ENCODE assay signal across 8 cellular contexts in genomic region chr1:12230549-12231275, GRCh38. TPM values are rescaled to one million over a fixed set of nuclear protein-coding genes. Genes with fewer than 3 reads are reported as not detected.
DNase-seq lines count a peak whose midpoint lies in the region; ATAC-seq and TF ChIP-seq lines count a peak whose summit lies in the region.

No MANE protein-coding gene starts in this region.

- intact Hi-C loops in PC-3 (cut with micrococcal nuclease) (no loop called here), stomach (cut with DNase I; ENCODE audit: low total_unique reads) (no loop called here)

- no TSS peak for BruUV-seq in PC-3 (replicated peaks; lab: Mats Ljungman, UMichigan)

- peak overlapping the region; percentile 51 for H3K27ac Mint-ChIP-seq in chondrocyte (ENCODE audit: unreplicated experiment)

- H3K9me2 ChIP-seq in PC-3 (replicated peaks; ENCODE audit: low read length) = no peaks in the 10 kb centered on the region

- no peaks in the 10 kb centered on the region for H3K9me3 ChIP-seq in PC-3 (ENCODE audit: low read length)
- H3K9me3 ChIP-seq in stomach = no peaks in the 10 kb centered on the region

- H3K4me3 Mint-ChIP-seq in chondrocyte (ENCODE audit: unreplicated experiment) = peak overlapping the region; percentile 75

- peaks cover 10% of the 10 kb centered on the region for H3K4me1 Mint-ChIP-seq in chondrocyte (ENCODE audit: low read depth)

- H3K27ac ChIP-seq in PC-3 (ENCODE audit: low read length) (peak overlapping the region; percentile 15; the same call in 1 of the 2 replicates), stomach (peak overlapping the region; percentile 78 to 95 (median 94))

- ATAC-seq in GM21390 (IDR thresholded peaks at IDR 0.05; ENCODE audit: unreplicated experiment) (peak; percentile 29), PC-3 (peak; percentile 58), left lobe of liver (peak; percentile 82), HG02610 (IDR thresholded peaks at IDR 0.05; ENCODE audit: unreplicated experiment) (no peak)

- H3K4me2 ChIP-seq in PC-3 (ENCODE audit: low read length) = peak overlapping the region; percentile 98

- H3K9me3 Mint-ChIP-seq in chondrocyte (ENCODE audit: low read depth) = no peaks in the 10 kb centered on the region

- no peaks in the 10 kb centered on the region for H3K36me3 Mint-ChIP-seq in chondrocyte (ENCODE audit: low read depth)

- no peaks in the 10 kb centered on the region for H4K20me1 ChIP-seq in PC-3 (ENCODE audit: low read length)

- 0 to 1% (median 0%) methylated on average over 16 to 36 of the region's 36 CpGs for WGBS in stomach, 5 donors

- CTCF ChIA-PET in BJ (lab: Yijun Ruan, JAX) = interaction anchor here (0.6 to 1.9 kb wide), 7 partner anchors 9 to 428 kb away, joined by 3 to 5 read pairs (median 3); no protein-coding TSS in a partner anchor
- CTCF ChIA-PET in PC-3 (lab: Charles Lee) = interaction anchor here (0.7 kb wide), 1 partner anchor 211 kb away, joined by 3 read pairs; the partner anchor contains the start of gene MIIP

- TF ChIP-seq CTCF in BJ (IDR thresholded peaks at IDR 0.05; ENCODE audit: insufficient read depth, low read depth, low read length) (no peak), PC-3 (conservative IDR thresholded peaks at IDR 0.05; ENCODE audit: low read depth, low read length) (no peak), chondrocyte (IDR thresholded peaks at IDR 0.05) (no peak), stomach (IDR thresholded peaks at IDR 0.05) (no peak)

- H3K4me1 ChIP-seq in PC-3 (ENCODE audit: insufficient read depth, low read length) (peaks cover 18% of the 10 kb centered on the region), stomach (peaks cover 14 to 39% (median 32%) of the 10 kb centered on the region in 4 donors)

- no peak for DNase-seq in BJ (ENCODE audit: low read depth)
- peak; percentile 18 for DNase-seq in PC-3
- DNase-seq in chondrocyte (ENCODE audit: low spot score) = no peak
- DNase-seq in left lobe of liver (ENCODE audit: low spot score) = peak; percentile 89
- peak; percentile 64 for DNase-seq in stomach
- DNase-seq in activated gamma-delta T cell treated with Interleukin-2 at 50 U/mL for 16 hours = no peak

- peak overlapping the region; percentile 91 for H3K9ac ChIP-seq in PC-3 (ENCODE audit: low read length)

- no peaks in the 10 kb centered on the region for H3K27me3 ChIP-seq in BJ (ENCODE audit: control insufficient read depth, insufficient read depth, low read length)
- no peaks in the 10 kb centered on the region for H3K27me3 ChIP-seq in PC-3 (ENCODE audit: low read length)
- no peaks in the 10 kb centered on the region for H3K27me3 ChIP-seq in stomach

- H3K4me3 ChIP-seq in BJ (ENCODE audit: low read depth, low read length) (peak overlapping the region; percentile 98), PC-3 (ENCODE audit: low read length) (peak overlapping the region; percentile 100), stomach (peak overlapping the region; percentile 82 to 99 (median 96))

- H3K36me3 ChIP-seq in BJ (ENCODE audit: control insufficient read depth, insufficient read depth, low read length) = peaks cover 4% of the 10 kb centered on the region; the same call in 1 of the 2 replicates
- peaks cover 6% of the 10 kb centered on the region; the same call in 1 of the 2 replicates for H3K36me3 ChIP-seq in PC-3 (ENCODE audit: low read depth, low read length)
- peaks cover 0 to 17% (median 15%) of the 10 kb centered on the region in 4 donors for H3K36me3 ChIP-seq in stomach

- H3K27me3 Mint-ChIP-seq in chondrocyte (ENCODE audit: low read depth) = no peaks in the 10 kb centered on the region

- TF ChIP-seq EP300 in stomach (IDR thresholded peaks at IDR 0.05) = no peak

- POLR2A ChIA-PET in BJ (lab: Charles Lee) = no interaction called here
- POLR2A ChIA-PET in PC-3 (lab: Charles Lee; ENCODE audit: unreplicated experiment) = no interaction called here

- peaks cover 5% of the 10 kb centered on the region for H3F3A ChIP-seq in PC-3 (ENCODE audit: low read length, unreplicated experiment)

- peak overlapping the region; percentile 63 for H2AFZ ChIP-seq in PC-3 (ENCODE audit: low read length)

- peaks cover 46% of the 10 kb centered on the region for H3K79me2 ChIP-seq in PC-3 (ENCODE audit: low read length)

- no peak for TF ChIP-seq POLR2A in stomach (IDR thresholded peaks at IDR 0.05)

RNA-seq across cellular contexts. Expression of gene VPS13D, which starts 0.9 kb away (rescaled TPM):
- 22.3 and 23.1 TPM in 2 replicates for polyA plus RNA-seq in BJ (2011; rRNA removed)
- 47.2 and 59.9 TPM in 2 replicates for polyA minus RNA-seq in BJ (2011; rRNA and poly(A)+ RNA removed)
- total RNA-seq in PC-3 (2014; rRNA removed) = 30.7 and 43.6 TPM in 2 replicates
- 39.4 to 51.2 TPM (median 40.0 TPM) in 3 replicates for total RNA-seq in chondrocyte
- total RNA-seq in left lobe of liver = 31.1 TPM
- total RNA-seq in stomach = 100 to 1,000 TPM in 1 of 5 donors, 10 to 100 TPM in 4; 57.1 to 106 (median 76.5) TPM
- polyA plus RNA-seq in stomach = 10 to 100 TPM in 1 of 3 donors, 1 to 10 TPM in 2; 6.7 to 17.3 (median 9.0) TPM

Comparison
In these comparisons a context has a peak if more than half of its experiments do, and no peak if none do; other contexts are left out.
1. DNase-seq: peak in PC-3 (single experiment), left lobe of liver (single experiment) and stomach (single experiment); none in BJ (single experiment), chondrocyte (single experiment) and activated gamma-delta T cell treated with Interleukin-2 at 50 U/mL for 16 hours (single experiment).
2. Peak in every context shown above with its lines, with median percentiles within 50 percentile points of each other: H3K4me3 ChIP-seq.